31 cellular contexts compared by ENCODE assay signal in genomic region chr2:80322958-80323357, GRCh38. TPM values are rescaled to one million over a fixed set of nuclear protein-coding genes. Genes with fewer than 3 reads are reported as not detected.
"Had no signal": no experiment of that assay in that cellular context is flagged by ENCODE, and none has a peak within 500 bp of the region (broad histone marks: within the 10 kb centered on the region; RNA-seq: fewer than 3 reads in every experiment).

No MANE protein-coding gene starts in this region.

- H3K36me3 ChIP-seq: left ventricle myocardium inferior, prostate gland, suprapubic skin, transverse colon, vagina had no signal

- FAIRE-seq: endometrium, TTC549 had no signal

- H3K27me3 Mint-ChIP-seq: activated B cell treated with CpG ODN at 0.5 μM for 24 hours had no signal

- H3K4me3 ChIP-seq: body of pancreas, left ventricle myocardium inferior, prostate gland, skin epidermis, suprapubic skin, transverse colon, vagina had no signal

- H3K36me3 Mint-ChIP-seq: activated naive CD8-positive, alpha-beta T cell treated with anti-CD3 and anti-CD28 coated beads, Interleukin-2, amount 10 ng/mL, durations not matched to agents 7 days and 5 days; immature natural killer cell had no signal

- H3K27ac ChIP-seq: body of pancreas, left ventricle myocardium inferior, prostate gland, skin epidermis, suprapubic skin, transverse colon, vagina had no signal

- H3K4me3 Mint-ChIP-seq: activated B cell treated with CpG ODN at 0.5 μM for 24 hours; activated CD4-positive, alpha-beta T cell treated with anti-CD3 and anti-CD28 coated beads, Interleukin-2, amount 10 ng/mL, durations not matched to agents 24 days and 14 days; activated CD8-positive, alpha-beta T cell treated with anti-CD3 and anti-CD28 coated beads, Interleukin-2, amount 10 ng/mL, durations not matched to agents 7 days and 5 days; activated naive CD8-positive, alpha-beta T cell treated with anti-CD3 and anti-CD28 coated beads, Interleukin-2, amount 10 ng/mL, durations not matched to agents 7 days and 5 days; activated T-cell treated with anti-CD3 and anti-CD28 coated beads, Interleukin-2, amount 50 U/mL, for 24 hours; immature natural killer cell; neural crest cell; stimulated activated naive CD8-positive, alpha-beta T cell treated with anti-CD3 and anti-CD28 coated beads, Interleukin-15, amount 100 ng/mL, for 72 hours had no signal

- H3K9me3 ChIP-seq: body of pancreas, left ventricle myocardium inferior, prostate gland, suprapubic skin, transverse colon, vagina had no signal

- H3K27me3 ChIP-seq: body of pancreas, vagina had no signal

- DNase-seq: activated B cell treated with CpG ODN at 0.5 μM for 24 hours; activated CD4-positive, alpha-beta T cell treated with anti-CD3 and anti-CD28 coated beads, Interleukin-2, amount 10 ng/mL, durations not matched to agents 24 days and 14 days; activated CD8-positive, alpha-beta T cell treated with anti-CD3 and anti-CD28 coated beads, Interleukin-2, amount 10 ng/mL, durations not matched to agents 7 days and 5 days; activated naive CD4-positive, alpha-beta T cell treated with Interleukin-2 at 50 U/mL for 16 hours; activated naive CD8-positive, alpha-beta T cell treated with anti-CD3 and anti-CD28 coated beads, Interleukin-2, amount 10 ng/mL, durations not matched to agents 7 days and 5 days; activated T-cell treated with anti-CD3 and anti-CD28 coated beads, Interleukin-2, amount 50 U/mL, for 24 hours; body of pancreas; erythroblast; foreskin melanocyte; glutamatergic neuron; immature natural killer cell; kidney glomerular epithelial cell; left ventricle myocardium inferior; mammary epithelial cell; right cardiac atrium; stimulated activated CD4-positive, alpha-beta T cell treated with anti-CD3 and anti-CD28 coated beads, Interleukin-15, amount 100 ng/mL, for 24 hours; stimulated activated CD4-positive, alpha-beta T cell treated with anti-CD3 and anti-CD28 coated beads, Interleukin-2, amount 100 ng/mL, for 48 hours; stimulated activated naive CD8-positive, alpha-beta T cell treated with anti-CD3 and anti-CD28 coated beads, Interleukin-15, amount 100 ng/mL, for 72 hours; transverse colon had no signal

- H3K27ac Mint-ChIP-seq: activated B cell treated with CpG ODN at 0.5 μM for 24 hours; activated CD4-positive, alpha-beta T cell treated with anti-CD3 and anti-CD28 coated beads, Interleukin-2, amount 10 ng/mL, durations not matched to agents 24 days and 14 days; activated CD8-positive, alpha-beta T cell treated with anti-CD3 and anti-CD28 coated beads, Interleukin-2, amount 10 ng/mL, durations not matched to agents 7 days and 5 days; activated naive CD8-positive, alpha-beta T cell treated with anti-CD3 and anti-CD28 coated beads, Interleukin-2, amount 10 ng/mL, durations not matched to agents 7 days and 5 days; activated T-cell treated with anti-CD3 and anti-CD28 coated beads, Interleukin-2, amount 50 U/mL, for 24 hours; activated T-helper 2 cell treated with anti-CD3 and anti-CD28 coated beads, Interferon-gamma antibody, Interleukin-2, Interleukin-4, amounts not matched to agents 10 μg/mL and 5 μg/mL and 100 μg/mL, durations not matched to agents 14 hours and 24 hours and 36 hours; immature natural killer cell; stimulated activated naive CD8-positive, alpha-beta T cell treated with anti-CD3 and anti-CD28 coated beads, Interleukin-15, amount 100 ng/mL, for 72 hours had no signal

- ATAC-seq: activated CD8-positive, alpha-beta T cell treated with anti-CD3 and anti-CD28 coated beads, Interleukin-2, amount 10 ng/mL, durations not matched to agents 7 days and 5 days; right cardiac atrium; stimulated activated naive CD8-positive, alpha-beta T cell treated with anti-CD3 and anti-CD28 coated beads, Interleukin-15, amount 100 ng/mL, for 72 hours had no signal

- H3K4me1 ChIP-seq: body of pancreas, prostate gland, suprapubic skin, transverse colon, vagina had no signal

- H3K9me3 Mint-ChIP-seq: activated B cell treated with CpG ODN at 0.5 μM for 24 hours; activated CD4-positive, alpha-beta T cell treated with anti-CD3 and anti-CD28 coated beads, Interleukin-2, amount 10 ng/mL, durations not matched to agents 24 days and 14 days; activated T-helper 2 cell treated with anti-CD3 and anti-CD28 coated beads, Interferon-gamma antibody, Interleukin-2, Interleukin-4, amounts not matched to agents 10 μg/mL and 5 μg/mL and 100 μg/mL, durations not matched to agents 14 hours and 24 hours and 36 hours; neural crest cell had no signal

- H3K4me1 Mint-ChIP-seq: activated B cell treated with CpG ODN at 0.5 μM for 24 hours; activated CD4-positive, alpha-beta T cell treated with anti-CD3 and anti-CD28 coated beads, Interleukin-2, amount 10 ng/mL, durations not matched to agents 24 days and 14 days; activated naive CD8-positive, alpha-beta T cell treated with anti-CD3 and anti-CD28 coated beads, Interleukin-2, amount 10 ng/mL, durations not matched to agents 7 days and 5 days; immature natural killer cell; stimulated activated naive CD8-positive, alpha-beta T cell treated with anti-CD3 and anti-CD28 coated beads, Interleukin-15, amount 100 ng/mL, for 72 hours had no signal

RNA-seq across cellular contexts. Expression of gene LRRTM1, which starts 18.4 kb away (rescaled TPM):
- total RNA-seq: activated B cell treated with CpG ODN at 0.5 μM for 24 hours; activated CD4-positive, alpha-beta T cell treated with anti-CD3 and anti-CD28 coated beads, Interleukin-2, amount 10 ng/mL, durations not matched to agents 24 days and 14 days; activated CD8-positive, alpha-beta T cell treated with anti-CD3 and anti-CD28 coated beads, Interleukin-2, amount 10 ng/mL, durations not matched to agents 7 days and 5 days; activated naive CD8-positive, alpha-beta T cell treated with anti-CD3 and anti-CD28 coated beads, Interleukin-2, amount 10 ng/mL, durations not matched to agents 7 days and 5 days; activated T-helper 2 cell treated with anti-CD3 and anti-CD28 coated beads, Interferon-gamma antibody, Interleukin-2, Interleukin-4, amounts not matched to agents 10 μg/mL and 5 μg/mL and 100 μg/mL, durations not matched to agents 14 hours and 24 hours and 36 hours; body of pancreas; dermis microvascular lymphatic vessel endothelial cell; mammary epithelial cell; myocyte; osteoblast; T-helper 2 cell treated with Interferon-gamma antibody and Interleukin-4, amounts not matched to agents 100 ng/mL and 5 ng/mL, for 36 hours had no signal
- polyA plus RNA-seq: immature natural killer cell, mammary epithelial cell had no signal
